8 cellular contexts compared by ENCODE assay signal in genomic region chr13:98478134-98479129, GRCh38.
DNase-seq lines count a peak whose midpoint lies in the region; ATAC-seq and TF ChIP-seq lines count a peak whose summit lies in the region.

No MANE protein-coding gene starts in this region.

- H3K4me3 ChIP-seq in muscle layer of colon (ENCODE audit: low read depth in 1 of 2, low read length in 2 of 2) (no peak overlapping the region), upper lobe of left lung (no peak overlapping the region)

- H3K4me1 Mint-ChIP-seq in activated CD4-positive, alpha-beta memory T cell treated with anti-CD3 and anti-CD28 coated beads for 36 hours (ENCODE audit: low read depth): peaks cover 72% of the 10 kb centered on the region

- H3K27ac ChIP-seq in muscle layer of colon (ENCODE audit: low read depth, low read length) (peak overlapping the region; percentile 70), upper lobe of left lung (no peak overlapping the region)

- intact Hi-C loops in activated CD4-positive, alpha-beta memory T cell treated with anti-CD3 and anti-CD28 coated beads for 36 hours (cut with micrococcal nuclease): loop anchor here (5.0 kb wide), 1 partner anchor 549 kb away; no protein-coding TSS in a partner anchor

- no peak overlapping the region for H3K9ac ChIP-seq in muscle layer of colon (ENCODE audit: low read length)

- POLR2A ChIA-PET in activated CD4-positive, alpha-beta memory T cell treated with anti-CD3 and anti-CD28 coated beads for 36 hours (lab: Charles Lee): interaction anchor here (1.6 kb wide), 1 partner anchor 50 kb away, joined by 5 read pairs; no protein-coding TSS in a partner anchor

- peaks cover 21% of the 10 kb centered on the region for H3K36me3 ChIP-seq in muscle layer of colon (ENCODE audit: insufficient read depth, low read length)
- H3K36me3 ChIP-seq in upper lobe of left lung: peaks cover 0 to 15% (median 6%) of the 10 kb centered on the region in 4 donors

- H3K4me1 ChIP-seq in muscle layer of colon (ENCODE audit: insufficient read depth, low read length) (peaks cover 70% of the 10 kb centered on the region), upper lobe of left lung (peaks cover 32 to 66% (median 41%) of the 10 kb centered on the region in 4 donors)

- no peaks in the 10 kb centered on the region for H3K9me3 ChIP-seq in muscle layer of colon (ENCODE audit: low read length)
- H3K9me3 ChIP-seq in upper lobe of left lung: no peaks in the 10 kb centered on the region

- ATAC-seq in HG03095 (IDR thresholded peaks at IDR 0.05; ENCODE audit: unreplicated experiment) (peak; percentile 27), upper lobe of left lung (ENCODE audit: low FRiP score in 2 of 2) (no peak), HG03108 (IDR thresholded peaks at IDR 0.05; ENCODE audit: unreplicated experiment) (no peak)

- H3K4me3 Mint-ChIP-seq in activated CD4-positive, alpha-beta memory T cell treated with anti-CD3 and anti-CD28 coated beads for 36 hours: peak overlapping the region; percentile 11

- no peak for TF ChIP-seq POLR2A in upper lobe of left lung (IDR thresholded peaks at IDR 0.05)

- WGBS in upper lobe of left lung, 2 donors: 78 to 85% methylated on average over 18 of the region's 18 CpGs

- H3K27me3 ChIP-seq in muscle layer of colon (ENCODE audit: control insufficient read depth in 1 of 2, insufficient read depth in 2 of 2, low read length in 2 of 2) (no peaks in the 10 kb centered on the region), upper lobe of left lung (no peaks in the 10 kb centered on the region)

- H3K27ac Mint-ChIP-seq in activated CD4-positive, alpha-beta memory T cell treated with anti-CD3 and anti-CD28 coated beads for 36 hours: peak overlapping the region; percentile 62

- H3K36me3 Mint-ChIP-seq in activated CD4-positive, alpha-beta memory T cell treated with anti-CD3 and anti-CD28 coated beads for 36 hours: peaks cover 30% of the 10 kb centered on the region

- no peak for TF ChIP-seq EP300 in upper lobe of left lung (IDR thresholded peaks at IDR 0.05)

- H3K27me3 Mint-ChIP-seq in activated CD4-positive, alpha-beta memory T cell treated with anti-CD3 and anti-CD28 coated beads for 36 hours: no peaks in the 10 kb centered on the region

- no peaks in the 10 kb centered on the region for H3K9me3 Mint-ChIP-seq in activated CD4-positive, alpha-beta memory T cell treated with anti-CD3 and anti-CD28 coated beads for 36 hours

- CTCF ChIA-PET in activated CD4-positive, alpha-beta memory T cell treated with anti-CD3 and anti-CD28 coated beads for 36 hours (lab: Charles Lee): interaction anchor here (1.5 to 1.9 kb wide), 2 partner anchors 33 to 175 kb away, joined by 5 to 8 read pairs; no protein-coding TSS in a partner anchor

- no peak for TF ChIP-seq CTCF in upper lobe of left lung (IDR thresholded peaks at IDR 0.05)

- peak; percentile 32 for DNase-seq in stimulated activated CD4-positive, alpha-beta T cell treated with anti-CD3 and anti-CD28 coated beads, Interleukin-1b, Interleukin-23, amount 100 ng/mL, for 48 hours
- no peak for DNase-seq in stimulated activated CD4-positive, alpha-beta T cell treated with anti-CD3 and anti-CD28 coated beads, Interleukin-4, amount 100 ng/mL, for 1 hour
- peak; percentile 70 for DNase-seq in activated CD4-positive, alpha-beta memory T cell treated with anti-CD3 and anti-CD28 coated beads for 36 hours
- DNase-seq in upper lobe of left lung: no peak
- DNase-seq in NCI-H1436 (lab: John Stamatoyannopoulos, UW): no peak

Comparison
In these comparisons a context has a peak if more than half of its experiments do, and no peak if none do; other contexts are left out.
1. DNase-seq: peak in stimulated activated CD4-positive, alpha-beta T cell treated with anti-CD3 and anti-CD28 coated beads, Interleukin-1b, Interleukin-23, amount 100 ng/mL, for 48 hours (single experiment) and activated CD4-positive, alpha-beta memory T cell treated with anti-CD3 and anti-CD28 coated beads for 36 hours (single experiment); none in stimulated activated CD4-positive, alpha-beta T cell treated with anti-CD3 and anti-CD28 coated beads, Interleukin-4, amount 100 ng/mL, for 1 hour (single experiment), upper lobe of left lung (0 of 2) and NCI-H1436 (single experiment).